29 cellular contexts compared by ENCODE assay signal in genomic region chr4:184934184-184934583, GRCh38.
"Had no signal": no experiment of that assay in that cellular context is flagged by ENCODE, and none has a peak within 500 bp of the region (broad histone marks: within the 10 kb centered on the region; RNA-seq: fewer than 3 reads in every experiment).

No MANE protein-coding gene starts in this region.

- H3K4me1 ChIP-seq: adrenal gland, ascending aorta, foreskin keratinocyte, left ventricle myocardium inferior, upper lobe of right lung had no signal

- H3K36me3 Mint-ChIP-seq: activated CD4-positive, alpha-beta memory T cell treated with anti-CD3 and anti-CD28 coated beads for 36 hours; activated naive CD8-positive, alpha-beta T cell treated with anti-CD3 and anti-CD28 coated beads for 36 hours; brain; natural killer cell treated with Interleukin-12 subunit alpha and Interleukin-12 subunit beta and Interleukin-15 and Interleukin-18, amount 100 ng/mL, for 72 hours; stimulated activated naive B cell treated with anti-CD40 and anti-IgM and Interleukin-4, amounts not matched to agents 10 μg/mL and 1 μg/mL and 100 μg/mL, for 72 hours had no signal

- H3K36me3 ChIP-seq: adrenal gland, ascending aorta, esophagus muscularis mucosa, heart right ventricle, left ventricle myocardium inferior, stomach, thyroid gland, upper lobe of right lung had no signal

- H3K9me3 ChIP-seq: adrenal gland, ascending aorta, esophagus muscularis mucosa, heart right ventricle, left ventricle myocardium inferior, mucosa of descending colon, stomach, thyroid gland, upper lobe of right lung had no signal

- ATAC-seq: foreskin keratinocyte; heart right ventricle; mucosa of descending colon; natural killer cell treated with Interleukin-12 subunit alpha and Interleukin-12 subunit beta and Interleukin-15 and Interleukin-18, amount 100 ng/mL, for 72 hours; right cardiac atrium; stimulated activated naive B cell treated with anti-CD40 and anti-IgM and Interleukin-4, amounts not matched to agents 10 μg/mL and 1 μg/mL and 100 μg/mL, for 72 hours had no signal

- H3K4me1 Mint-ChIP-seq: stimulated activated naive B cell treated with anti-CD40 and anti-IgM and Interleukin-4, amounts not matched to agents 10 μg/mL and 1 μg/mL and 100 μg/mL, for 72 hours had no signal

- H3K27ac ChIP-seq: adrenal gland, ascending aorta, esophagus muscularis mucosa, foreskin keratinocyte, heart right ventricle, left ventricle myocardium inferior, stomach, thyroid gland, upper lobe of right lung had no signal

- H3K9me3 Mint-ChIP-seq: activated CD4-positive, alpha-beta memory T cell treated with anti-CD3 and anti-CD28 coated beads for 36 hours; activated naive CD4-positive, alpha-beta T cell treated with anti-CD3 and anti-CD28 coated beads for 36 hours; activated naive CD8-positive, alpha-beta T cell treated with anti-CD3 and anti-CD28 coated beads for 36 hours; activated T-helper 1 cell treated with anti-CD3 and anti-CD28 coated beads, Interleukin-12 subunit alpha, Interleukin-12 subunit beta, Interleukin-2, Interleukin-4 antibody, amounts not matched to agents 30 ng/mL and 10 ng/mL and 1 ng/mL, durations not matched to agents 14 hours and 24 hours and 36 hours; dendritic cell treated with granulocyte-macrophage colony-stimulating factor and Interleukin-4, amounts not matched to agents 40 ng/mL and 50 ng/mL, for 4 days; endodermal cell; natural killer cell treated with Interleukin-12 subunit alpha and Interleukin-12 subunit beta and Interleukin-15 and Interleukin-18, amount 100 ng/mL, for 72 hours; stimulated activated naive B cell treated with anti-CD40 and anti-IgM and Interleukin-4, amounts not matched to agents 10 μg/mL and 1 μg/mL and 100 μg/mL, for 72 hours had no signal

- H3K4me3 ChIP-seq: adrenal gland, ascending aorta, esophagus muscularis mucosa, heart right ventricle, left ventricle myocardium inferior, mucosa of descending colon, stomach, thyroid gland, upper lobe of right lung had no signal

- H3K27ac Mint-ChIP-seq: activated CD4-positive, alpha-beta memory T cell treated with anti-CD3 and anti-CD28 coated beads for 36 hours; activated CD4-positive, alpha-beta T cell treated with anti-CD3 and anti-CD28 coated beads, Interleukin-2, amount 10 ng/mL, durations not matched to agents 24 days and 14 days; activated naive CD4-positive, alpha-beta T cell treated with anti-CD3 and anti-CD28 coated beads for 36 hours; activated naive CD8-positive, alpha-beta T cell treated with anti-CD3 and anti-CD28 coated beads for 36 hours; activated T-helper 1 cell treated with anti-CD3 and anti-CD28 coated beads, Interleukin-12 subunit alpha, Interleukin-12 subunit beta, Interleukin-2, Interleukin-4 antibody, amounts not matched to agents 30 ng/mL and 10 ng/mL and 1 ng/mL, durations not matched to agents 14 hours and 24 hours and 36 hours; brain; dendritic cell treated with granulocyte-macrophage colony-stimulating factor and Interleukin-4, amounts not matched to agents 40 ng/mL and 50 ng/mL, for 4 days; endodermal cell; natural killer cell treated with Interleukin-12 subunit alpha and Interleukin-12 subunit beta and Interleukin-15 and Interleukin-18, amount 100 ng/mL, for 72 hours; stimulated activated naive B cell treated with anti-CD40 and anti-IgM and Interleukin-4, amounts not matched to agents 10 μg/mL and 1 μg/mL and 100 μg/mL, for 72 hours had no signal

- H3K27me3 ChIP-seq: adrenal gland, ascending aorta, stomach, thyroid gland had no signal

- H3K4me3 Mint-ChIP-seq: activated CD4-positive, alpha-beta memory T cell treated with anti-CD3 and anti-CD28 coated beads for 36 hours; activated CD4-positive, alpha-beta T cell treated with anti-CD3 and anti-CD28 coated beads, Interleukin-2, amount 10 ng/mL, durations not matched to agents 24 days and 14 days; activated naive CD4-positive, alpha-beta T cell treated with anti-CD3 and anti-CD28 coated beads for 36 hours; activated naive CD8-positive, alpha-beta T cell treated with anti-CD3 and anti-CD28 coated beads for 36 hours; activated T-helper 1 cell treated with anti-CD3 and anti-CD28 coated beads, Interleukin-12 subunit alpha, Interleukin-12 subunit beta, Interleukin-2, Interleukin-4 antibody, amounts not matched to agents 30 ng/mL and 10 ng/mL and 1 ng/mL, durations not matched to agents 14 hours and 24 hours and 36 hours; brain; dendritic cell treated with granulocyte-macrophage colony-stimulating factor and Interleukin-4, amounts not matched to agents 40 ng/mL and 50 ng/mL, for 4 days; endodermal cell; natural killer cell treated with Interleukin-12 subunit alpha and Interleukin-12 subunit beta and Interleukin-15 and Interleukin-18, amount 100 ng/mL, for 72 hours; stimulated activated naive B cell treated with anti-CD40 and anti-IgM and Interleukin-4, amounts not matched to agents 10 μg/mL and 1 μg/mL and 100 μg/mL, for 72 hours had no signal

- H3K27me3 Mint-ChIP-seq: activated naive CD8-positive, alpha-beta T cell treated with anti-CD3 and anti-CD28 coated beads for 36 hours; dendritic cell treated with granulocyte-macrophage colony-stimulating factor and Interleukin-4, amounts not matched to agents 40 ng/mL and 50 ng/mL, for 4 days had no signal

- DNase-seq: activated CD4-positive, alpha-beta memory T cell treated with anti-CD3 and anti-CD28 coated beads for 36 hours; activated CD4-positive, alpha-beta T cell treated with anti-CD3 and anti-CD28 coated beads, Interleukin-2, amount 10 ng/mL, durations not matched to agents 24 days and 14 days; activated CD4-positive, CD25-positive, alpha-beta regulatory T cell treated with anti-CD3 and anti-CD28 coated beads, Interleukin-2, amount 50 U/mL, for 72 hours; activated CD8-positive, alpha-beta memory T cell treated with anti-CD3 and anti-CD28 coated beads, Interleukin-2, amount 50 U/mL, for 4 hours; activated effector memory CD4-positive, alpha-beta T cell treated with anti-CD3 and anti-CD28 coated beads, Interleukin-2, amount 50 U/mL, for 16 hours; activated naive CD4-positive, alpha-beta T cell treated with anti-CD3 and anti-CD28 coated beads for 36 hours; activated naive CD8-positive, alpha-beta T cell treated with anti-CD3 and anti-CD28 coated beads for 36 hours; activated T-cell treated with anti-CD3 and anti-CD28 coated beads, Interleukin-2, amount 50 U/mL, for 1 hour; adrenal gland; endodermal cell; heart right ventricle; left ventricle myocardium inferior; mucosa of descending colon; posterior cingulate gyrus; right cardiac atrium; stimulated activated CD4-positive, alpha-beta T cell treated with anti-CD3 and anti-CD28 coated beads, Interleukin-15, amount 100 ng/mL, for 24 hours; stimulated activated CD4-positive, alpha-beta T cell treated with anti-CD3 and anti-CD28 coated beads, Interleukin-2, amount 100 ng/mL, for 24 hours; stimulated activated naive B cell treated with anti-CD40 and anti-IgM and Interleukin-4, amounts not matched to agents 10 μg/mL and 1 μg/mL and 100 μg/mL, for 72 hours; stomach; T-helper 2 cell; thyroid gland; upper lobe of right lung had no signal
